Comparison of ENCODE assay signal across 1 cellular context in genomic region chr10:33279791-33280190, GRCh38.
TF ChIP-seq lines count a peak whose summit lies in the region.

No MANE protein-coding gene starts in this region.

TF ChIP-seq in GM23338, 12 proteins besides CTCF, POLR2A, EP300 and RAD21 (continued from another document):
- TF ChIP-seq ZNF462 (CRISPR knock-in tag; IDR thresholded peaks at IDR 0.05): no peak
- no peak for TF ChIP-seq EZH2phosphoT487 (IDR thresholded peaks at IDR 0.05; ENCODE audit: unreplicated experiment)
